Comparison of ENCODE assay signal across 9 cellular contexts in the genomic region with DNA sequence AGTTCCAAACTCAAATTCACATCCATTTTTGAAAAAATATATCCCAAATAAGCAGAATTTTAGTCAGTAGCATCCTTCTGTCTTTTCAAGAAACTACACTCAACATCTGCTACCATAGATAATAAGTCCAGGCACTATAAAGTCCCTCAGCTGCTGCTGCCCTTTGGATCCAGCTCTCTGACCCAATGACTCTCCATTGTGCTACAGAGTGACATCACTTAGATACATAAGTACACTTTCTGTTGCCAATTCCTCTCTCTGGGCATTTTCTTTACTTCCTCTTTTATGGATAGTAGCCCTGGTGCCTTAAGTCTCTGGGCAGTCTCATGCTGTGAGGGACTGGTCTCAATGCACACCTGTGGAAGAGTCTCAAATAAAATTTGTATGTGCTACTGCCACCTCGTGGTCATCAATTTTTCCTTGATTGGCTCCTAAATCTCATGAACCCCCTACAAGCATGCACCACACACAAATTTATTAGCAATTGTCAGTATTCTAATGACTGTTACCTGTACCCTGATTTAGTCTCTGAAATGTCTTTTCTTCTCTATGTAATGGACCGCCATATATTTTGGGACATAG.
DNase-seq lines count a peak whose midpoint lies in the region; ATAC-seq and TF ChIP-seq lines count a peak whose summit lies in the region.
"Had no signal": no experiment of that assay in that cellular context is flagged by ENCODE, and none has a peak within 500 bp of the region (broad histone marks: within the 10 kb centered on the region; RNA-seq: fewer than 3 reads in every experiment).

No MANE protein-coding gene starts in this region.

- H3K79me2 ChIP-seq in neural cell (replicated peaks; ENCODE audit: insufficient read depth, low read length) (no peaks in the 10 kb centered on the region), GM23248 (ENCODE audit: insufficient read depth) (no peaks in the 10 kb centered on the region)

- in situ Hi-C loops in GM23248 (cut with MboI), result no loop called here

- peak; percentile 21 for TF ChIP-seq RAD21 in neural cell (conservative IDR thresholded peaks at IDR 0.05)

- H2AFZ ChIP-seq in neural cell (ENCODE audit: low read depth, low read length) (no peak overlapping the region), GM23248 (no peak overlapping the region)

- H3K9me3 ChIP-seq in body of pancreas, result no peaks in the 10 kb centered on the region
- H3K9me3 ChIP-seq in neural cell (ENCODE audit: low read length), result no peaks in the 10 kb centered on the region
- no peaks in the 10 kb centered on the region for H3K9me3 ChIP-seq in GM23248 (ENCODE audit: low read depth)

- no peaks in the 10 kb centered on the region for H3F3A ChIP-seq in neural cell (ENCODE audit: insufficient read depth, low read length, poor library complexity, severe bottlenecking)
- H3F3A ChIP-seq in GM23248 (ENCODE audit: insufficient read depth), result no peaks in the 10 kb centered on the region

- ATAC-seq in GM21717 (IDR thresholded peaks at IDR 0.05; ENCODE audit: unreplicated experiment) (peak; percentile 80), body of pancreas (no peak)

- H3K27me3 ChIP-seq in body of pancreas (no peaks in the 10 kb centered on the region), neural cell (ENCODE audit: insufficient read depth, low read depth, low read length) (no peaks in the 10 kb centered on the region), GM23248 (replicated peaks; ENCODE audit: insufficient read depth) (no peaks in the 10 kb centered on the region)
- H3K27me3 ChIP-seq: BLaER1 treated with 17β-estradiol and CSF1 and Interleukin-3, amounts not matched to agents 10 nM and 100 nM had no signal

- intact Hi-C loops in body of pancreas (cut with DNase I), result no loop called here

- H3K4me1 ChIP-seq in body of pancreas (no peaks in the 10 kb centered on the region), GM23248 (ENCODE audit: insufficient read depth) (no peaks in the 10 kb centered on the region)
- H3K4me1 ChIP-seq: BLaER1 treated with 17β-estradiol and CSF1 and Interleukin-3, amounts not matched to agents 10 nM and 100 nM had no signal

- H3K4me3 ChIP-seq in body of pancreas (no peak overlapping the region), neural cell (ENCODE audit: low read length) (no peak overlapping the region), GM23248 (no peak overlapping the region)
- H3K4me3 ChIP-seq: BLaER1 treated with 17β-estradiol and CSF1 and Interleukin-3, amounts not matched to agents 10 nM and 100 nM had no signal

- H3K9me2 ChIP-seq in neural cell (ENCODE audit: insufficient read depth, low read length) (no peaks in the 10 kb centered on the region), GM23248 (ENCODE audit: insufficient read depth) (no peaks in the 10 kb centered on the region)

- H3K36me3 ChIP-seq in body of pancreas (replicated peaks in 1 of 2; ENCODE audit: insufficient read depth in 1 of 2, low read depth in 2 of 2) (no peaks in the 10 kb centered on the region), neural cell (ENCODE audit: insufficient read depth, low read length) (no peaks in the 10 kb centered on the region), GM23248 (ENCODE audit: low read depth) (no peaks in the 10 kb centered on the region)
- H3K36me3 ChIP-seq: BLaER1 treated with 17β-estradiol and CSF1 and Interleukin-3, amounts not matched to agents 10 nM and 100 nM had no signal

- 25 to 27% methylated on average over 2 of the region's 2 CpGs for WGBS in body of pancreas, 2 donors
- 51 to 61% methylated on average over 2 of the region's 2 CpGs for WGBS in GM23248 (ENCODE audit: low coverage in 1 of 2, low lambda C conversion rate in 2 of 2, missing lambda C conversion rate in 2 of 2), 2 experiments

- DNase-seq in NCI-H2171 treated with DMSO at 0.1 percent for 48 hours (lab: John Stamatoyannopoulos, UW), result peak; percentile 40
- no peak for DNase-seq in NCI-H2171 (lab: John Stamatoyannopoulos, UW)
- DNase-seq in body of pancreas, result peak; percentile 13 to 51 (median 32)
- no peak for DNase-seq in GM23248
- DNase-seq in middle frontal gyrus (ENCODE audit: extremely low spot score, low spot score), result no peak

- H3K27ac ChIP-seq in body of pancreas, result no peak overlapping the region
- H3K27ac ChIP-seq in neural cell (ENCODE audit: low read length), result no peak overlapping the region
- no peak overlapping the region for H3K27ac ChIP-seq in GM23248
- H3K27ac ChIP-seq: BLaER1 treated with 17β-estradiol and CSF1 and Interleukin-3, amounts not matched to agents 10 nM and 100 nM had no signal

- no peak overlapping the region for H3K4me2 ChIP-seq in neural cell (ENCODE audit: low read length)
- no peak overlapping the region for H3K4me2 ChIP-seq in GM23248 (ENCODE audit: unreplicated experiment)
- H3K4me2 ChIP-seq: BLaER1 treated with 17β-estradiol and CSF1 and Interleukin-3, amounts not matched to agents 10 nM and 100 nM had no signal

- H4K20me1 ChIP-seq in neural cell (ENCODE audit: insufficient read depth) (no peaks in the 10 kb centered on the region), GM23248 (ENCODE audit: insufficient read depth) (no peaks in the 10 kb centered on the region)
- H4K20me1 ChIP-seq: BLaER1 treated with 17β-estradiol and CSF1 and Interleukin-3, amounts not matched to agents 10 nM and 100 nM had no signal

- H3K9ac ChIP-seq in neural cell (ENCODE audit: low read length) (no peak overlapping the region), GM23248 (no peak overlapping the region)
- H3K9ac ChIP-seq: BLaER1 treated with 17β-estradiol and CSF1 and Interleukin-3, amounts not matched to agents 10 nM and 100 nM had no signal

- TF ChIP-seq CTCF in LNCAP (IDR thresholded peaks at IDR 0.05) (peak; percentile 59; the same call in 1 of the 2 replicates), body of pancreas (IDR thresholded peaks at IDR 0.05) (peak; percentile 18 to 38 (median 23)), neural cell (IDR thresholded peaks at IDR 0.05; ENCODE audit: poor library complexity, severe bottlenecking) (no peak)

- no peak for TF ChIP-seq EP300 in neural cell (conservative IDR thresholded peaks at IDR 0.05; ENCODE audit: poor library complexity, severe bottlenecking)

- TF ChIP-seq POLR2A in body of pancreas (IDR thresholded peaks at IDR 0.05), result no peak

TF ChIP-seq in neural cell, 6 proteins besides CTCF, POLR2A, EP300 and RAD21:
- TF ChIP-seq SMC3 (conservative IDR thresholded peaks at IDR 0.05; ENCODE audit: poor library complexity) (no peak), EZH2 (IDR thresholded peaks at IDR 0.05; ENCODE audit: borderline replicate concordance, insufficient read depth, low read length, poor library complexity, severe bottlenecking) (no peak), POLR2AphosphoS5 (IDR thresholded peaks at IDR 0.05) (no peak), MXI1 (conservative IDR thresholded peaks at IDR 0.05; ENCODE audit: poor library complexity, severe bottlenecking) (no peak), TAF1 (IDR thresholded peaks at IDR 0.05; ENCODE audit: low read depth) (no peak)
- TF ChIP-seq, protein P1, sequence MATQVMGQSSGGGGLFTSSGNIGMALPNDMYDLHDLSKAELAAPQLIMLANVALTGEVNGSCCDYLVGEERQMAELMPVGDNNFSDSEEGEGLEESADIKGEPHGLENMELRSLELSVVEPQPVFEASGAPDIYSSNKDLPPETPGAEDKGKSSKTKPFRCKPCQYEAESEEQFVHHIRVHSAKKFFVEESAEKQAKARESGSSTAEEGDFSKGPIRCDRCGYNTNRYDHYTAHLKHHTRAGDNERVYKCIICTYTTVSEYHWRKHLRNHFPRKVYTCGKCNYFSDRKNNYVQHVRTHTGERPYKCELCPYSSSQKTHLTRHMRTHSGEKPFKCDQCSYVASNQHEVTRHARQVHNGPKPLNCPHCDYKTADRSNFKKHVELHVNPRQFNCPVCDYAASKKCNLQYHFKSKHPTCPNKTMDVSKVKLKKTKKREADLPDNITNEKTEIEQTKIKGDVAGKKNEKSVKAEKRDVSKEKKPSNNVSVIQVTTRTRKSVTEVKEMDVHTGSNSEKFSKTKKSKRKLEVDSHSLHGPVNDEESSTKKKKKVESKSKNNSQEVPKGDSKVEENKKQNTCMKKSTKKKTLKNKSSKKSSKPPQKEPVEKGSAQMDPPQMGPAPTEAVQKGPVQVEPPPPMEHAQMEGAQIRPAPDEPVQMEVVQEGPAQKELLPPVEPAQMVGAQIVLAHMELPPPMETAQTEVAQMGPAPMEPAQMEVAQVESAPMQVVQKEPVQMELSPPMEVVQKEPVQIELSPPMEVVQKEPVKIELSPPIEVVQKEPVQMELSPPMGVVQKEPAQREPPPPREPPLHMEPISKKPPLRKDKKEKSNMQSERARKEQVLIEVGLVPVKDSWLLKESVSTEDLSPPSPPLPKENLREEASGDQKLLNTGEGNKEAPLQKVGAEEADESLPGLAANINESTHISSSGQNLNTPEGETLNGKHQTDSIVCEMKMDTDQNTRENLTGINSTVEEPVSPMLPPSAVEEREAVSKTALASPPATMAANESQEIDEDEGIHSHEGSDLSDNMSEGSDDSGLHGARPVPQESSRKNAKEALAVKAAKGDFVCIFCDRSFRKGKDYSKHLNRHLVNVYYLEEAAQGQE (IDR thresholded peaks at IDR 0.05; ENCODE audit: borderline replicate concordance), result no peak

Comparison
In these comparisons a context has a peak if more than half of its experiments do, and no peak if none do; other contexts are left out.
1. DNase-seq: peak in NCI-H2171 treated with DMSO at 0.1 percent for 48 hours (single experiment) and body of pancreas (4 of 4); none in NCI-H2171 (single experiment), GM23248 (single experiment) and middle frontal gyrus (single experiment).